31 cellular contexts compared by ENCODE assay signal in genomic region chr15:45155739-45156138, GRCh38. TPM values are rescaled to one million over a fixed set of nuclear protein-coding genes. Genes with fewer than 3 reads are reported as not detected.
"Had no signal": no experiment of that assay in that cellular context is flagged by ENCODE, and none has a peak within 500 bp of the region (broad histone marks: within the 10 kb centered on the region; RNA-seq: fewer than 3 reads in every experiment).

No MANE protein-coding gene starts in this region.

- DNase-seq: activated CD4-positive, alpha-beta memory T cell treated with anti-CD3 and anti-CD28 coated beads for 36 hours; activated CD4-positive, alpha-beta T cell treated with anti-CD3 and anti-CD28 coated beads, Interleukin-2, amount 10 ng/mL, durations not matched to agents 7 days and 5 days; activated CD4-positive, CD25-positive, alpha-beta regulatory T cell; activated CD8-positive, alpha-beta memory T cell treated with anti-CD3 and anti-CD28 coated beads for 24 hours; activated effector memory CD4-positive, alpha-beta T cell treated with anti-CD3 and anti-CD28 coated beads, Interleukin-2, amount 50 U/mL, for 16 hours; activated naive CD4-positive, alpha-beta T cell treated with Interleukin-2 at 50 U/mL for 16 hours; activated naive CD8-positive, alpha-beta T cell treated with anti-CD3 and anti-CD28 coated beads, Interleukin-2, amount 50 U/mL, for 24 hours; activated T-cell treated with anti-CD3 and anti-CD28 coated beads, Interleukin-2, amount 50 U/mL, for 4 hours; amniotic stem cell; body of pancreas; cerebellar nuclear complex; NCI-H1092; NCI-H1417; NCI-H1694; NCI-H2029 treated with DMSO at 0.1 percent for 48 hours; NCI-H345; NCI-H510A; NCI-H526 treated with DMSO at 0.1 percent for 48 hours; NK-92 treated with Interleukin-12 subunit alpha and Interleukin-12 subunit beta, amount 100 ng/mL, for 24 hours; OCI-M1; Peyer's patch; SHP77; SW 1271 had no signal

- H3K4me1 ChIP-seq: ascending aorta, body of pancreas, Peyer's patch had no signal

- H3K4me3 ChIP-seq: ascending aorta, body of pancreas, Peyer's patch, SJSA1 had no signal

- H3K36me3 Mint-ChIP-seq: activated naive CD4-positive, alpha-beta T cell treated with anti-CD3 and anti-CD28 coated beads, Interleukin-2, amount 50 U/mL, for 72 hours had no signal

- H3K27ac ChIP-seq: ascending aorta, body of pancreas, KMS-11, Peyer's patch, SJSA1, VCaP had no signal

- H3K27me3 Mint-ChIP-seq: activated CD4-positive, alpha-beta memory T cell treated with anti-CD3 and anti-CD28 coated beads for 36 hours; activated CD4-positive, alpha-beta T cell treated with anti-CD3 and anti-CD28 coated beads, Interleukin-2, amount 10 ng/mL, durations not matched to agents 7 days and 5 days; activated naive CD8-positive, alpha-beta T cell treated with anti-CD3 and anti-CD28 coated beads, Interleukin-2, amount 50 U/mL, for 24 hours had no signal

- H3K9me3 Mint-ChIP-seq: activated CD4-positive, alpha-beta memory T cell treated with anti-CD3 and anti-CD28 coated beads for 36 hours; activated CD4-positive, alpha-beta T cell treated with anti-CD3 and anti-CD28 coated beads, Interleukin-2, amount 10 ng/mL, durations not matched to agents 7 days and 5 days; activated naive CD4-positive, alpha-beta T cell treated with anti-CD3 and anti-CD28 coated beads, Interleukin-2, amount 50 U/mL, for 72 hours; activated naive CD8-positive, alpha-beta T cell treated with anti-CD3 and anti-CD28 coated beads, Interleukin-2, amount 50 U/mL, for 24 hours; activated T-cell treated with anti-CD3 and anti-CD28 coated beads, Interleukin-2, amount 50 U/mL, for 4 hours had no signal

- H3K36me3 ChIP-seq: ascending aorta, Peyer's patch, SJSA1 had no signal

- H3K27me3 ChIP-seq: ascending aorta, body of pancreas, Peyer's patch, SJSA1 had no signal

- H3K4me1 Mint-ChIP-seq: activated CD4-positive, alpha-beta T cell treated with anti-CD3 and anti-CD28 coated beads, Interleukin-2, amount 10 ng/mL, durations not matched to agents 7 days and 5 days; activated naive CD8-positive, alpha-beta T cell treated with anti-CD3 and anti-CD28 coated beads, Interleukin-2, amount 50 U/mL, for 24 hours had no signal

- ATAC-seq: activated naive CD4-positive, alpha-beta T cell treated with anti-CD3 and anti-CD28 coated beads, Interleukin-2, amount 50 U/mL, for 72 hours; activated naive CD8-positive, alpha-beta T cell treated with anti-CD3 and anti-CD28 coated beads, Interleukin-2, amount 50 U/mL, for 24 hours; activated T-cell treated with anti-CD3 and anti-CD28 coated beads, Interleukin-2, amount 50 U/mL, for 4 hours; body of pancreas; SK-N-SH treated with all-trans-retinoic acid at 6 μM for 48 hours had no signal

- H3K9me3 ChIP-seq: ascending aorta, body of pancreas, Peyer's patch, SJSA1 had no signal

- H3K4me3 Mint-ChIP-seq: activated CD4-positive, alpha-beta memory T cell treated with anti-CD3 and anti-CD28 coated beads for 36 hours; activated CD4-positive, alpha-beta T cell treated with anti-CD3 and anti-CD28 coated beads, Interleukin-2, amount 10 ng/mL, durations not matched to agents 7 days and 5 days; activated naive CD8-positive, alpha-beta T cell treated with anti-CD3 and anti-CD28 coated beads, Interleukin-2, amount 50 U/mL, for 24 hours; activated T-cell treated with anti-CD3 and anti-CD28 coated beads, Interleukin-2, amount 50 U/mL, for 4 hours had no signal

- H3K27ac Mint-ChIP-seq: activated CD4-positive, alpha-beta memory T cell treated with anti-CD3 and anti-CD28 coated beads for 36 hours; activated CD4-positive, alpha-beta T cell treated with anti-CD3 and anti-CD28 coated beads, Interleukin-2, amount 10 ng/mL, durations not matched to agents 7 days and 5 days; activated naive CD8-positive, alpha-beta T cell treated with anti-CD3 and anti-CD28 coated beads, Interleukin-2, amount 50 U/mL, for 24 hours had no signal

RNA-seq across cellular contexts. Expression of gene DUOX1, which starts 25.9 kb away (rescaled TPM):
- total RNA-seq: activated CD4-positive, alpha-beta T cell treated with anti-CD3 and anti-CD28 coated beads, Interleukin-2, amount 10 ng/mL, durations not matched to agents 7 days and 5 days; SJSA1 had no signal

RNA-seq across cellular contexts. Expression of gene DUOXA1, which starts 26.1 kb away (rescaled TPM):
- total RNA-seq: activated CD4-positive, alpha-beta T cell treated with anti-CD3 and anti-CD28 coated beads, Interleukin-2, amount 10 ng/mL, durations not matched to agents 7 days and 5 days; body of pancreas; SJSA1 had no signal

RNA-seq across cellular contexts. Expression of gene DUOXA2, which starts 41.6 kb away (rescaled TPM):
- total RNA-seq: activated CD4-positive, alpha-beta memory T cell treated with anti-CD3 and anti-CD28 coated beads for 36 hours; activated CD4-positive, alpha-beta T cell treated with anti-CD3 and anti-CD28 coated beads, Interleukin-2, amount 10 ng/mL, durations not matched to agents 7 days and 5 days; activated naive CD4-positive, alpha-beta T cell treated with anti-CD3 and anti-CD28 coated beads, Interleukin-2, amount 50 U/mL, for 72 hours; activated T-cell treated with anti-CD3 and anti-CD28 coated beads, Interleukin-2, amount 50 U/mL, for 4 hours; body of pancreas; MCF 10A; SJSA1; T-helper 1 cell treated with Interleukin-12 subunit alpha and Interleukin-12 subunit beta and Interleukin-4 antibody, amounts not matched to agents 30 ng/mL and 1 ng/mL, for 36 hours had no signal

RNA-seq across cellular contexts. Expression of gene DUOX2, which starts 41.8 kb away (rescaled TPM):
- total RNA-seq: SJSA1; T-helper 1 cell treated with Interleukin-12 subunit alpha and Interleukin-12 subunit beta and Interleukin-4 antibody, amounts not matched to agents 30 ng/mL and 1 ng/mL, for 36 hours had no signal
